ENCODE assay signal across 18 cellular contexts in the genomic region with DNA sequence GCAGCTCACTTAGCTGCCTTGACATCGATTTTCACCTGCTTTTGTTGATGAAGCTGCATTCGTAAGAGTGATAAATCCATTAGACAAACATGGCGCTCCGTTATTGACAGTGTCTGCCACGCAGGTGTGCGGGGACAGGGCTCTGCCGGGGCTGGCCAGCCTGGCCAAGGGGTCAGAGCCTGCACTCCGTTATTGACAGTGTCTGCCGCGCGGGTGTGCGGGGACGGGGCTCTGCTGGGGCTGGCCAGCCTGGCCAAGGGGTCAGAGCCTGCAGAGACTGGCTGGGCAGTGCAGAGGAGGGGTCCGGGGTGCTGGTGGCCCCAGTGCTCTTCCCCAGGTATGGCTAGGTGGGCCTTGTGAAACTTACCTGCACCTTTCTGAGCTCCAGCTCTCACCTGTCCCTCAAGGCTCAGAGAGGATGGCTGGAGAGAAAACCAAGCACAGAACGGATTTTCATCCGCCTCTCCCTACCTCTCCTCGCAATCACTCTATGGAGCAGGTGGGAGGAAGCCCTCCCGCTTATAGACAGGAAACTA.
"Had no signal": no experiment of that assay in that cellular context is flagged by ENCODE, and none has a peak within 500 bp of the region (broad histone marks: within the 10 kb centered on the region; RNA-seq: fewer than 3 reads in every experiment).

No MANE protein-coding gene starts in this region.

- H3K9me3 ChIP-seq: ascending aorta, gastrocnemius medialis, left ventricle myocardium inferior, mucosa of descending colon, prostate gland, right atrium auricular region, suprapubic skin had no signal

- H3K27me3 ChIP-seq: ascending aorta, gastrocnemius medialis, right atrium auricular region had no signal

- H3K36me3 ChIP-seq: ascending aorta, gastrocnemius medialis, left ventricle myocardium inferior, prostate gland, right atrium auricular region, suprapubic skin had no signal

- H3K4me1 ChIP-seq: ascending aorta, gastrocnemius medialis, left ventricle myocardium inferior, right atrium auricular region, suprapubic skin had no signal

- H3K4me3 ChIP-seq: ascending aorta, gastrocnemius medialis, left ventricle myocardium inferior, mucosa of descending colon, prostate gland, right atrium auricular region, suprapubic skin had no signal

- ATAC-seq: gastrocnemius medialis; stimulated activated naive CD8-positive, alpha-beta T cell treated with anti-CD3 and anti-CD28 coated beads, Interleukin-15, amount 100 ng/mL, for 72 hours had no signal

- DNase-seq: activated CD4-positive, alpha-beta T cell treated with anti-CD3 and anti-CD28 coated beads for 1 hour; activated naive CD4-positive, alpha-beta T cell treated with anti-CD3 and anti-CD28 coated beads for 36 hours; cortex of kidney; gastrocnemius medialis; left ventricle myocardium inferior; naive B cell; small intestine; stimulated activated CD4-positive, alpha-beta T cell treated with anti-CD3 and anti-CD28 coated beads, Interleukin-15, amount 100 ng/mL, for 24 hours; stimulated activated CD4-positive, alpha-beta T cell treated with anti-CD3 and anti-CD28 coated beads, Interleukin-2, amount 100 ng/mL, for 48 hours; stimulated activated naive CD8-positive, alpha-beta T cell treated with anti-CD3 and anti-CD28 coated beads, Interleukin-15, amount 100 ng/mL, for 72 hours; T-helper 1 cell; T-helper 9 cell; trophoblast cell had no signal

- FAIRE-seq: small intestine had no signal

- H3K27ac ChIP-seq: ascending aorta, gastrocnemius medialis, left ventricle myocardium inferior, prostate gland, right atrium auricular region, suprapubic skin had no signal
